In genomic region chr6:149217466-149217888, GRCh38 we compare ENCODE assay signal across 13 cellular contexts.
A peak's percentile ranks its signal among the peaks of the same experiment; 100 is the strongest.
DNase-seq lines count a peak whose midpoint lies in the region; ATAC-seq, FAIRE-seq and TF ChIP-seq lines count a peak whose summit lies in the region.
"Had no signal": no experiment of that assay in that cellular context is flagged by ENCODE, and none has a peak within 500 bp of the region (broad histone marks: within the 10 kb centered on the region; RNA-seq: fewer than 3 reads in every experiment).

No MANE protein-coding gene starts in this region.

- H3K27ac ChIP-seq in H1 (ENCODE audit: low read depth, low read length): no peak overlapping the region

- no peaks in the 10 kb centered on the region for H3K79me1 ChIP-seq in H1 (ENCODE audit: low read depth, low read length)

- TF ChIP-seq EP300 in H1 (IDR thresholded peaks at IDR 0.05; ENCODE audit: borderline replicate concordance in 1 of 2, low read depth in 2 of 2, low read length in 2 of 2): no peak

- TF ChIP-seq CTCF in H1 (IDR thresholded peaks at IDR 0.05; ENCODE audit: control extremely low read depth in 1 of 3, insufficient read depth in 1 of 3, low read depth in 1 of 3, low read length in 3 of 3): no peak

- H3K27me3 ChIP-seq in H1 (replicated peaks in 1 of 4; ENCODE audit: control insufficient read depth in 3 of 4, extremely low read depth in 1 of 4, insufficient read depth in 3 of 4, low read length in 3 of 4): no peaks in the 10 kb centered on the region
- H3K27me3 ChIP-seq: MG63 had no signal

- no peak overlapping the region for H4K5ac ChIP-seq in H1 (ENCODE audit: insufficient read length, low read depth, low read length)

- H2BK12ac ChIP-seq in H1 (ENCODE audit: low read depth, low read length): no peak overlapping the region

- no peak overlapping the region for H2BK5ac ChIP-seq in H1 (ENCODE audit: low read depth, low read length)

- H3K18ac ChIP-seq in H1 (ENCODE audit: extremely low read depth, low read length): no peak overlapping the region

- H3K56ac ChIP-seq in H1 (replicated peaks; ENCODE audit: insufficient read length, low read depth, low read length): no peak overlapping the region

- H4K20me1 ChIP-seq in H1 (replicated peaks in 1 of 2; ENCODE audit: control insufficient read depth in 1 of 2, insufficient read depth in 2 of 2, low read length in 2 of 2): no peaks in the 10 kb centered on the region

- H4K8ac ChIP-seq in H1 (ENCODE audit: extremely low read depth, insufficient read depth, low read length): no peak overlapping the region

- H2BK120ac ChIP-seq in H1 (replicated peaks; ENCODE audit: low read depth, low read length): no peak overlapping the region

- ATAC-seq in HG02588 (IDR thresholded peaks at IDR 0.05; ENCODE audit: unreplicated experiment) (peak; percentile 65), HG03558 (IDR thresholded peaks at IDR 0.05; ENCODE audit: extremely low read depth, unreplicated experiment) (peak; percentile 54)
- ATAC-seq: esophagus mucosa had no signal

- no peak overlapping the region for H3K4me3 ChIP-seq in H1 (ENCODE audit: extremely low read depth in 1 of 4, insufficient read depth in 2 of 4, low read depth in 3 of 4, low read length in 4 of 4)
- H3K4me3 ChIP-seq: MG63 had no signal

- TF ChIP-seq RAD21 in H1 (IDR thresholded peaks at IDR 0.05 in 1 of 2, conservative IDR thresholded peaks at IDR 0.05 in 1 of 2; ENCODE audit: low read depth in 2 of 2, low read length in 2 of 2): no peak

- intact Hi-C loops in posterior cingulate gyrus (cut with DNase I): no loop called here

- H2AK5ac ChIP-seq in H1 (ENCODE audit: low read depth, low read length): no peak overlapping the region

- no peak for TF ChIP-seq POLR2A in H1 (IDR thresholded peaks at IDR 0.05; ENCODE audit: control extremely low read depth in 1 of 2, low read depth in 2 of 2, low read length in 2 of 2)

- peak; percentile 20 for DNase-seq in DMS53 (lab: John Stamatoyannopoulos, UW)
- DNase-seq in DMS53 treated with DMSO at 0.1 percent for 48 hours (lab: John Stamatoyannopoulos, UW; ENCODE audit: unreplicated experiment): no peak
- DNase-seq in H1 (ENCODE audit: low read depth in 1 of 2, low spot score in 2 of 2): no peak
- DNase-seq in kidney tubule cell (ENCODE audit: low spot score): no peak
- DNase-seq in NCI-H1436 treated with DMSO at 0.1 percent for 48 hours (lab: John Stamatoyannopoulos, UW): no peak
- no peak for DNase-seq in posterior cingulate gyrus
- DNase-seq: 8988T; MG63; stimulated activated CD4-positive, alpha-beta T cell treated with anti-CD3 and anti-CD28 coated beads, Interleukin-15, amount 100 ng/mL, for 24 hours; trophoblast cell had no signal

- POLR2A ChIA-PET in H1 (lab: Charles Lee; ENCODE audit: partially characterized antibody): interaction anchor here (1.4 kb wide), 1 partner anchor 151 kb away, joined by 3 read pairs; no protein-coding TSS in a partner anchor

- H3K4me2 ChIP-seq in H1 (ENCODE audit: insufficient read depth in 1 of 2, low read depth in 2 of 2, low read length in 2 of 2): no peak overlapping the region

- H3K79me2 ChIP-seq in H1 (ENCODE audit: control insufficient read depth in 1 of 2, insufficient read depth in 2 of 2, low read length in 2 of 2): no peaks in the 10 kb centered on the region

- no peak overlapping the region for H3K14ac ChIP-seq in H1 (ENCODE audit: insufficient read length)

- H2BK15ac ChIP-seq in H1 (ENCODE audit: low read length): no peak overlapping the region

- FAIRE-seq in H1 (lab: Jason Lieb, UNC): no peak

- CTCF ChIA-PET in H1 (lab: Charles Lee; ENCODE audit: partially characterized antibody): interaction anchor here (0.6 to 2.7 kb wide), 5 partner anchors 9 to 48 kb away, joined by 3 to 8 read pairs (median 4); no protein-coding TSS in a partner anchor

- no peaks in the 10 kb centered on the region for H3K36me3 ChIP-seq in H1 (ENCODE audit: control insufficient read depth in 2 of 4, insufficient read depth in 4 of 4, low read length in 3 of 4)
- H3K36me3 ChIP-seq: MG63 had no signal

- no peak overlapping the region for H2BK20ac ChIP-seq in H1 (ENCODE audit: low read length)

- H3K4me1 ChIP-seq in H1 (replicated peaks in 1 of 4; ENCODE audit: control insufficient read depth in 3 of 4, insufficient read depth in 4 of 4, low read length in 3 of 4): peaks cover 0 to 5% (median 2%) of the 10 kb centered on the region in 4 experiments; a peak in 3 of 7 replicates

- H3K9ac ChIP-seq in H1 (replicated peaks in 1 of 4; ENCODE audit: extremely low read depth in 1 of 4, low read depth in 3 of 4, low read length in 3 of 4): no peak overlapping the region

- H3K23me2 ChIP-seq in H1 (ENCODE audit: low read depth, low read length): no peaks in the 10 kb centered on the region

- H2AFZ ChIP-seq in H1 (ENCODE audit: low read length): no peak overlapping the region

- H3K23ac ChIP-seq in H1 (ENCODE audit: insufficient read length): no peak overlapping the region

- no peaks in the 10 kb centered on the region for H3K9me3 ChIP-seq in H1 (ENCODE audit: insufficient read depth in 2 of 2, low read depth in 1 of 2, low read length in 1 of 2)
- H3K9me3 ChIP-seq: MG63 had no signal

- H4K91ac ChIP-seq in H1 (replicated peaks; ENCODE audit: insufficient read length, low read length): no peak overlapping the region

- no peak overlapping the region for H3K4ac ChIP-seq in H1 (replicated peaks; ENCODE audit: insufficient read length, low read depth, low read length)

TF ChIP-seq in H1, 55 proteins besides CTCF, POLR2A, EP300 and RAD21:
- TF ChIP-seq SIX5 (IDR thresholded peaks at IDR 0.05; ENCODE audit: low read depth, low read length) (0 out of 2 replicates have a peak, but pooled peaks have one; percentile 13), ATF3 (IDR thresholded peaks at IDR 0.05; ENCODE audit: insufficient read depth, low read depth, low read length) (0 out of 2 replicates have a peak, but pooled peaks have one; percentile 15), USF2 (IDR thresholded peaks at IDR 0.05; ENCODE audit: low read length) (peak; percentile 59), MAX (IDR thresholded peaks at IDR 0.05) (no peak), RFX5 (IDR thresholded peaks at IDR 0.05; ENCODE audit: borderline replicate concordance, low read depth, low read length) (no peak)
